In the genomic region with DNA sequence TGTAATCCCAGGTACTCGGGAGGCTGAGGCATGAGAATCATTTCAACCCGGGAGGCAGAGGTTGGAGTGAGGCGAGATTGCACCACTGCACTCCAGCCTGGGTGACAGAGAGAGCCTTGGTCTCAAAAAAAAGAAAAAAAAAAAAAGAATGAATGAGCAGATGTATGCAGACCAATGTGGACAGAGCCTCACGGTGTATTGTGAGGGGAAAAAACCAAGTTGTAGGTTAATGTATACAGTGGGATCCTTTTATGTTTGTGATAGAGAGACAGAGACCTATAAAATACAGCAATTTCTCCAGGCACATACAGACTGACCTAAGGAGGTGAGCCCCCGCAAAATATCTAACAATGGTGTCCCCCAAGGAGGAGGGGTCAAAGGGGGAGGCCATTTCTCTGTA, we compare ENCODE assay signal across 19 cellular contexts. TPM values are rescaled to one million over a fixed set of nuclear protein-coding genes. Genes with fewer than 3 reads are reported as not detected.
DNase-seq lines count a peak whose midpoint lies in the region; ATAC-seq and TF ChIP-seq lines count a peak whose summit lies in the region.
"Had no signal": no experiment of that assay in that cellular context is flagged by ENCODE, and none has a peak within 500 bp of the region (broad histone marks: within the 10 kb centered on the region; RNA-seq: fewer than 3 reads in every experiment).

No MANE protein-coding gene starts in this region.

- H3K4me1 Mint-ChIP-seq in activated CD4-positive, alpha-beta T cell treated with anti-CD3 and anti-CD28 coated beads, Interleukin-2, amount 10 ng/mL, durations not matched to agents 24 days and 14 days: peaks cover 15% of the 10 kb centered on the region

- in situ Hi-C loops in gastrocnemius medialis (cut with MboI; ENCODE audit: low sequenced_read_pairs in 4 of 4): no loop called here

- H3K36me3 ChIP-seq in BLaER1 (no peaks in the 10 kb centered on the region), fibroblast of lung (ENCODE audit: control insufficient read depth, insufficient read depth, low read length) (peaks cover 15% of the 10 kb centered on the region), gastrocnemius medialis (peaks cover 3 to 64% of the 10 kb centered on the region in 2 donors)
- H3K36me3 ChIP-seq: HAP-1 had no signal

- no peak for TF ChIP-seq CTCF in RWPE1 (conservative IDR thresholded peaks at IDR 0.05; ENCODE audit: low read depth)
- TF ChIP-seq CTCF in fibroblast of lung (conservative IDR thresholded peaks at IDR 0.05 in 1 of 2, IDR thresholded peaks at IDR 0.05 in 1 of 2; ENCODE audit: low read depth in 1 of 2, low read length in 2 of 2): no peak
- TF ChIP-seq CTCF in gastrocnemius medialis (IDR thresholded peaks at IDR 0.05 in 4 of 5, conservative IDR thresholded peaks at IDR 0.05 in 1 of 5): no peak

- DNase-seq in RWPE1 (ENCODE audit: low spot score) (no peak), fibroblast of lung (ENCODE audit: low read depth in 2 of 2) (no peak), gastrocnemius medialis (no peak)
- no peak for DNase-seq in activated CD4-positive, alpha-beta T cell treated with anti-CD3 and anti-CD28 coated beads, Interleukin-2, amount 10 ng/mL, durations not matched to agents 24 days and 14 days
- DNase-seq in activated CD4-positive, alpha-beta T cell treated with anti-CD3 and anti-CD28 coated beads for 1 hour: no peak
- DNase-seq: activated naive CD8-positive, alpha-beta T cell treated with anti-CD3 and anti-CD28 coated beads, Interleukin-2, amount 50 U/mL, for 24 hours; effector CD8-positive, alpha-beta T cell; NCI-H1417; NCI-H2171; NCI-H82; stimulated activated naive CD8-positive, alpha-beta T cell treated with anti-CD3 and anti-CD28 coated beads, Interleukin-15, Interleukin-2, amounts not matched to agents 100 U/mL and 50 U/mL, for 24 hours; T-helper 1 cell had no signal

- no peaks in the 10 kb centered on the region for H4K20me1 ChIP-seq in BLaER1
- no peaks in the 10 kb centered on the region for H4K20me1 ChIP-seq in fibroblast of lung (ENCODE audit: control insufficient read depth, extremely low read depth, insufficient read depth, low read length)

- H3K27me3 ChIP-seq in BLaER1: no peaks in the 10 kb centered on the region
- H3K27me3 ChIP-seq in fibroblast of lung (ENCODE audit: control insufficient read depth, insufficient read depth, low read length): no peaks in the 10 kb centered on the region
- no peaks in the 10 kb centered on the region for H3K27me3 ChIP-seq in gastrocnemius medialis

- no peaks in the 10 kb centered on the region for H3K36me3 Mint-ChIP-seq in activated CD4-positive, alpha-beta T cell treated with anti-CD3 and anti-CD28 coated beads, Interleukin-2, amount 10 ng/mL, durations not matched to agents 24 days and 14 days (ENCODE audit: low read depth)
- H3K36me3 Mint-ChIP-seq: WTC11 had no signal

- H3K4me1 ChIP-seq in BLaER1: peaks cover 78% of the 10 kb centered on the region
- H3K4me1 ChIP-seq in fibroblast of lung (ENCODE audit: control insufficient read depth, extremely low read depth, insufficient read depth, low read length): peaks cover 23% of the 10 kb centered on the region
- H3K4me1 ChIP-seq in gastrocnemius medialis: peaks cover 29 to 30% of the 10 kb centered on the region in 2 donors
- H3K4me1 ChIP-seq: HAP-1, prostate gland had no signal

- intact Hi-C loops in gastrocnemius medialis (cut with DNase I; ENCODE audit: low total_unique reads): no loop called here
- intact Hi-C loops in activated CD4-positive, alpha-beta T cell treated with anti-CD3 and anti-CD28 coated beads, Interleukin-2, amount 10 ng/mL, durations not matched to agents 24 days and 14 days (cut with micrococcal nuclease): no loop called here

- no peak for TF ChIP-seq POLR2A in gastrocnemius medialis (IDR thresholded peaks at IDR 0.05)

- ATAC-seq in gastrocnemius medialis: no peak
- ATAC-seq in HG03460 (IDR thresholded peaks at IDR 0.05; ENCODE audit: unreplicated experiment): no peak
- ATAC-seq in GM21526 (IDR thresholded peaks at IDR 0.05; ENCODE audit: low FRiP score, unreplicated experiment): no peak
- ATAC-seq: WTC11 had no signal

- CTCF ChIA-PET in RWPE1 (lab: Yijun Ruan, JAX): interaction anchor here (0.6 kb wide), 1 partner anchor 137 kb away, joined by 3 read pairs; no protein-coding TSS in a partner anchor

- POLR2A ChIA-PET in RWPE1 (lab: Yijun Ruan, JAX; ENCODE audit: low non-redundant PET): no interaction called here

- H3K27ac Mint-ChIP-seq in activated CD4-positive, alpha-beta T cell treated with anti-CD3 and anti-CD28 coated beads, Interleukin-2, amount 10 ng/mL, durations not matched to agents 24 days and 14 days: no peak overlapping the region
- H3K27ac Mint-ChIP-seq: activated naive CD8-positive, alpha-beta T cell treated with anti-CD3 and anti-CD28 coated beads, Interleukin-2, amount 50 U/mL, for 24 hours; WTC11 had no signal

- H3K79me2 ChIP-seq in fibroblast of lung (ENCODE audit: control insufficient read depth, insufficient read depth, low read length): no peaks in the 10 kb centered on the region

- H2AFZ ChIP-seq in fibroblast of lung (ENCODE audit: low read length): no peak overlapping the region

- no peak overlapping the region for H3K4me3 Mint-ChIP-seq in activated CD4-positive, alpha-beta T cell treated with anti-CD3 and anti-CD28 coated beads, Interleukin-2, amount 10 ng/mL, durations not matched to agents 24 days and 14 days
- H3K4me3 Mint-ChIP-seq: WTC11 had no signal

- no peaks in the 10 kb centered on the region for H3K27me3 Mint-ChIP-seq in activated CD4-positive, alpha-beta T cell treated with anti-CD3 and anti-CD28 coated beads, Interleukin-2, amount 10 ng/mL, durations not matched to agents 24 days and 14 days

- H3K9ac ChIP-seq in BLaER1 (no peak overlapping the region), fibroblast of lung (ENCODE audit: insufficient read depth, low read length) (no peak overlapping the region)

- H3K9me3 ChIP-seq in BLaER1 (no peaks in the 10 kb centered on the region), fibroblast of lung (ENCODE audit: control insufficient read depth, insufficient read depth, low read depth, low read length) (no peaks in the 10 kb centered on the region), gastrocnemius medialis (no peaks in the 10 kb centered on the region)
- H3K9me3 ChIP-seq: HAP-1, prostate gland had no signal

- H3K4me2 ChIP-seq in BLaER1 (peak overlapping the region; percentile 82), fibroblast of lung (ENCODE audit: extremely low read depth, insufficient read depth, low read length) (no peak overlapping the region)

- H3K9me3 Mint-ChIP-seq in activated CD4-positive, alpha-beta T cell treated with anti-CD3 and anti-CD28 coated beads, Interleukin-2, amount 10 ng/mL, durations not matched to agents 24 days and 14 days: no peaks in the 10 kb centered on the region
- H3K9me3 Mint-ChIP-seq: activated naive CD8-positive, alpha-beta T cell treated with anti-CD3 and anti-CD28 coated beads, Interleukin-2, amount 50 U/mL, for 24 hours; activated T-helper 2 cell treated with anti-CD3 and anti-CD28 coated beads, Interferon-gamma antibody, Interleukin-2, Interleukin-4, amounts not matched to agents 10 μg/mL and 5 μg/mL and 100 μg/mL, durations not matched to agents 14 hours and 24 hours and 36 hours; WTC11 had no signal

- H3K27ac ChIP-seq in BLaER1: peak overlapping the region; percentile 71; the same call in 1 of the 2 replicates
- peak overlapping the region; percentile 76 for H3K27ac ChIP-seq in RWPE1
- H3K27ac ChIP-seq in fibroblast of lung (ENCODE audit: insufficient read depth, low read length): peak overlapping the region; percentile 82
- peak overlapping the region; percentile 20 to 84 (median 66) for H3K27ac ChIP-seq in gastrocnemius medialis

- no peak overlapping the region for H3K4me3 ChIP-seq in BLaER1
- H3K4me3 ChIP-seq in fibroblast of lung (replicated peaks in 1 of 4; ENCODE audit: control extremely low read depth in 1 of 4, insufficient read depth in 1 of 4, low read depth in 3 of 4, low read length in 4 of 4): no peak overlapping the region
- no peak overlapping the region for H3K4me3 ChIP-seq in gastrocnemius medialis
- H3K4me3 ChIP-seq: HAP-1, prostate gland had no signal

RNA-seq across cellular contexts. Expression of a gene that starts 11.7 kb away (rescaled TPM):
- total RNA-seq in fibroblast of lung: 58.6 and 103 TPM in 2 replicates
- polyA plus RNA-seq in fibroblast of lung: 129 and 238 TPM in 2 replicates
- 135 and 254 TPM in 2 replicates for polyA plus RNA-seq in fibroblast of lung (2012)
- polyA minus RNA-seq in fibroblast of lung (ENCODE audit: low replicate concordance): 160 and 334 TPM in 2 replicates
- 100 to 1,000 TPM in 1 of 4 donors, 10 to 100 TPM in 3; 12.8 to 152 (median 58.4) TPM for total RNA-seq in gastrocnemius medialis
- 0.05 TPM in 1 of 2 replicates, not detected in the other for total RNA-seq in activated CD4-positive, alpha-beta T cell treated with anti-CD3 and anti-CD28 coated beads, Interleukin-2, amount 10 ng/mL, durations not matched to agents 24 days and 14 days
- total RNA-seq: activated T-helper 2 cell treated with anti-CD3 and anti-CD28 coated beads, Interferon-gamma antibody, Interleukin-2, Interleukin-4, amounts not matched to agents 10 μg/mL and 5 μg/mL and 100 μg/mL, durations not matched to agents 14 hours and 24 hours and 36 hours had no signal

Comparison
In these comparisons a context has a peak if more than half of its experiments do, and no peak if none do; other contexts are left out.
1. RNA of a gene that starts 11.7 kb away (total RNA-seq): 58.6 to 103 TPM in fibroblast of lung and 12.8 to 152 TPM in gastrocnemius medialis; 0.05 TPM in activated CD4-positive, alpha-beta T cell treated with anti-CD3 and anti-CD28 coated beads, Interleukin-2, amount 10 ng/mL, durations not matched to agents 24 days and 14 days; every median in the first group is over 10 times any median in the second.
2. Peak in every context shown above with its lines, with median percentiles within 50 percentile points of each other: H3K27ac ChIP-seq.